Comparison of ENCODE assay signal across 8 cellular contexts in genomic region chr17:16439303-16439791, GRCh38. TPM values are rescaled to one million over a fixed set of nuclear protein-coding genes. Genes with fewer than 3 reads are reported as not detected.
DNase-seq lines count a peak whose midpoint lies in the region; ATAC-seq, FAIRE-seq and TF ChIP-seq lines count a peak whose summit lies in the region.

No MANE protein-coding gene starts in this region.

- no peak for FAIRE-seq in frontal cortex (lab: Jason Lieb, UNC)

- H3K9me3 ChIP-seq in Caco-2 (no peaks in the 10 kb centered on the region), prostate gland (no peaks in the 10 kb centered on the region)

- H3K27me3 ChIP-seq in Caco-2 (replicated peaks; ENCODE audit: control insufficient read depth, insufficient read depth, low read length): no peaks in the 10 kb centered on the region
- H3K27me3 ChIP-seq in foreskin keratinocyte: no peaks in the 10 kb centered on the region
- H3K27me3 ChIP-seq in prostate gland (replicated peaks; ENCODE audit: insufficient read depth): no peaks in the 10 kb centered on the region

- H3K4me1 ChIP-seq in Caco-2: peaks cover 43% of the 10 kb centered on the region
- peaks cover 3% of the 10 kb centered on the region for H3K4me1 ChIP-seq in foreskin keratinocyte
- H3K4me1 ChIP-seq in prostate gland (replicated peaks): peaks cover 4% of the 10 kb centered on the region

- H3K27me3 Mint-ChIP-seq in Caco-2 (ENCODE audit: insufficient read depth, unreplicated experiment) (no peaks in the 10 kb centered on the region), WTC11 (ENCODE audit: low read depth) (no peaks in the 10 kb centered on the region)

- TF ChIP-seq CTCF in Caco-2 (IDR thresholded peaks at IDR 0.05; ENCODE audit: insufficient read depth in 1 of 2, low read depth in 1 of 2, low read length in 1 of 2, severe bottlenecking in 1 of 2, unreplicated experiment in 1 of 2) (no peak), WTC11 (IDR thresholded peaks at IDR 0.05) (no peak), foreskin keratinocyte (conservative IDR thresholded peaks at IDR 0.05) (no peak), prostate gland (IDR thresholded peaks at IDR 0.05) (no peak)

- H3K36me3 ChIP-seq in Caco-2 (ENCODE audit: control insufficient read depth, insufficient read depth, low read length) (peaks cover 21% of the 10 kb centered on the region), prostate gland (peaks cover 3 to 4% of the 10 kb centered on the region in 2 donors)

- ATAC-seq in HG02588 (IDR thresholded peaks at IDR 0.05; ENCODE audit: unreplicated experiment) (peak; percentile 7), WTC11 (no peak), foreskin keratinocyte (no peak)

- WGBS in prostate gland: under 1% methylated on average over 25 of the region's 25 CpGs

- no peak for TF ChIP-seq POLR2A in prostate gland (IDR thresholded peaks at IDR 0.05)

- DNase-seq in Caco-2 (no peak), WTC11 (ENCODE audit: low spot score) (no peak), foreskin keratinocyte (no peak), prostate gland (ENCODE audit: low spot score) (no peak), AML-193 (lab: John Stamatoyannopoulos, UW) (no peak), frontal cortex (ENCODE audit: low spot score in 2 of 2) (no peak), NCI-H1930 (lab: John Stamatoyannopoulos, UW) (no peak)

- H3K36me3 Mint-ChIP-seq in Caco-2 (ENCODE audit: insufficient read depth, unreplicated experiment) (peaks cover 65% of the 10 kb centered on the region), WTC11 (peaks cover 42% of the 10 kb centered on the region)

- BruUV-seq in Caco-2 (replicated peaks; lab: Mats Ljungman, UMichigan): TSS peak; percentile 69

- CTCF ChIA-PET in Caco-2 (lab: Charles Lee): interaction anchor here (1.1 to 1.8 kb wide), 3 partner anchors 11 to 145 kb away, joined by 7 to 25 read pairs (median 15); no protein-coding TSS in a partner anchor
- CTCF ChIA-PET in WTC11 (lab: Charles Lee): interaction anchor here (0.5 to 4.1 kb wide), 9 partner anchors 12 to 154 kb away, joined by 3 to 49 read pairs (median 6); partner anchors contain the start of genes CENPV and UBB

- H3K4me1 Mint-ChIP-seq in Caco-2 (ENCODE audit: low read depth, unreplicated experiment) (peaks cover 34% of the 10 kb centered on the region), WTC11 (peaks cover 68% of the 10 kb centered on the region)

- H3K9me3 Mint-ChIP-seq in Caco-2 (ENCODE audit: unreplicated experiment) (no peaks in the 10 kb centered on the region), WTC11 (no peaks in the 10 kb centered on the region)

- H3K27ac ChIP-seq in foreskin keratinocyte (peak overlapping the region; percentile 95), prostate gland (peak overlapping the region; percentile 74 to 78)

- intact Hi-C loops in Caco-2 (cut with micrococcal nuclease; ENCODE audit: unreplicated experiment) (no loop called here), prostate gland (cut with DNase I) (no loop called here)

- H3K27ac Mint-ChIP-seq in Caco-2 (ENCODE audit: unreplicated experiment) (peak overlapping the region; percentile 93), WTC11 (peak overlapping the region; percentile 96)

- POLR2A ChIA-PET in Caco-2 (lab: Charles Lee): interaction anchor here (0.6 to 2.1 kb wide), 16 partner anchors 8 to 222 kb away, joined by 3 to 41 read pairs (median 5); partner anchors contain the start of genes CENPV, PIGL and UBB
- POLR2A ChIA-PET in WTC11 (lab: Charles Lee): interaction anchor here (0.6 to 1.9 kb wide), 15 partner anchors 12 to 150 kb away, joined by 3 to 16 read pairs (median 4); partner anchors contain the start of genes CENPV, TRPV2 and UBB

- H3K4me3 ChIP-seq in Caco-2 (ENCODE audit: low read depth, low read length) (peak overlapping the region; percentile 91), prostate gland (peak overlapping the region; percentile 67 to 85)

- H3K4me3 Mint-ChIP-seq in Caco-2 (ENCODE audit: unreplicated experiment) (peak overlapping the region; percentile 86), WTC11 (peak overlapping the region; percentile 99)

TF ChIP-seq in WTC11, 78 proteins besides CTCF, POLR2A, EP300 and RAD21 (continues in another document):
- TF ChIP-seq CBFB (CRISPR knock-in tag; IDR thresholded peaks at IDR 0.05; ENCODE audit: low read depth) (0 out of 2 replicates have a peak, but pooled peaks have one; percentile 3), ZNF317 (CRISPR knock-in tag; IDR thresholded peaks at IDR 0.05; ENCODE audit: borderline replicate concordance, low read depth) (no peak), MYBL2 (CRISPR knock-in tag; IDR thresholded peaks at IDR 0.05) (no peak), ZNF425 (CRISPR knock-in tag; conservative IDR thresholded peaks at IDR 0.05) (no peak), EMX1 (CRISPR knock-in tag; IDR thresholded peaks at IDR 0.05) (peak; percentile 90; the same call in 1 of the 2 replicates), ZNF219 (CRISPR knock-in tag; IDR thresholded peaks at IDR 0.05; ENCODE audit: borderline replicate concordance) (no peak), JUN (CRISPR knock-in tag; IDR thresholded peaks at IDR 0.05) (0 out of 2 replicates have a peak, but pooled peaks have one; percentile 7), FOXK1 (CRISPR knock-in tag; IDR thresholded peaks at IDR 0.05) (no peak), TP53 (CRISPR knock-in tag; IDR thresholded peaks at IDR 0.05) (0 out of 2 replicates have a peak, but pooled peaks have one; percentile 71), AR (CRISPR knock-in tag; IDR thresholded peaks at IDR 0.05) (no peak; the same call in 1 of the 2 replicates), SMAD4 (CRISPR knock-in tag; IDR thresholded peaks at IDR 0.05) (no peak), CREM (CRISPR knock-in tag; IDR thresholded peaks at IDR 0.05) (no peak)
- TF ChIP-seq, protein P1, sequence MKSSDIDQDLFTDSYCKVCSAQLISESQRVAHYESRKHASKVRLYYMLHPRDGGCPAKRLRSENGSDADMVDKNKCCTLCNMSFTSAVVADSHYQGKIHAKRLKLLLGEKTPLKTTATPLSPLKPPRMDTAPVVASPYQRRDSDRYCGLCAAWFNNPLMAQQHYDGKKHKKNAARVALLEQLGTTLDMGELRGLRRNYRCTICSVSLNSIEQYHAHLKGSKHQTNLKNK (CRISPR knock-in tag; IDR thresholded peaks at IDR 0.05): 0 out of 2 replicates have a peak, but pooled peaks have one; percentile 0
- TF ChIP-seq, protein P2, sequence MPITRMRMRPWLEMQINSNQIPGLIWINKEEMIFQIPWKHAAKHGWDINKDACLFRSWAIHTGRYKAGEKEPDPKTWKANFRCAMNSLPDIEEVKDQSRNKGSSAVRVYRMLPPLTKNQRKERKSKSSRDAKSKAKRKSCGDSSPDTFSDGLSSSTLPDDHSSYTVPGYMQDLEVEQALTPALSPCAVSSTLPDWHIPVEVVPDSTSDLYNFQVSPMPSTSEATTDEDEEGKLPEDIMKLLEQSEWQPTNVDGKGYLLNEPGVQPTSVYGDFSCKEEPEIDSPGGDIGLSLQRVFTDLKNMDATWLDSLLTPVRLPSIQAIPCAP (CRISPR knock-in tag; IDR thresholded peaks at IDR 0.05): no peak; the same call in 1 of the 2 replicates

RNA-seq across cellular contexts. Expression of gene TRPV2, which starts 24.0 kb away (rescaled TPM):
- total RNA-seq in Caco-2 (2022) (0.28 and 0.41 TPM in 2 replicates), WTC11 (2021) (3.5 to 4.9 TPM (median 4.3 TPM) in 3 replicates), foreskin keratinocyte (0.24 and 0.25 TPM in 2 replicates), prostate gland (10 to 100 TPM in 1 of 2 donors, 1 to 10 TPM in 1; 7.1 to 11.0 TPM), frontal cortex (2.4 TPM)
- 0.10 and 0.11 TPM in 2 replicates for polyA plus RNA-seq in foreskin keratinocyte

RNA-seq across cellular contexts. Expression of gene LRRC75A, which starts 52.6 kb away (rescaled TPM):
- total RNA-seq in Caco-2 (2022) (4.0 and 4.5 TPM in 2 replicates), WTC11 (2021) (13.7 to 22.9 TPM (median 14.7 TPM) in 3 replicates), foreskin keratinocyte (not detected in 2 replicates), prostate gland (10 to 100 TPM in 1 of 2 donors, 1 to 10 TPM in 1; 5.2 to 25.8 TPM), frontal cortex (3.3 TPM)
- polyA plus RNA-seq in foreskin keratinocyte: 0.10 and 0.11 TPM in 2 replicates

RNA-seq across cellular contexts. Expression of gene UBB, which starts 58.5 kb away (rescaled TPM):
- total RNA-seq in Caco-2 (2022) (1,900 and 1,904 TPM in 2 replicates), WTC11 (2021) (1,216 to 1,403 TPM (median 1,352 TPM) in 3 replicates), foreskin keratinocyte (901 and 1,008 TPM in 2 replicates), prostate gland (1,000 to 10,000 TPM; 1,174 to 1,571 TPM), frontal cortex (1,503 TPM)
- polyA plus RNA-seq in foreskin keratinocyte: 904 and 979 TPM in 2 replicates
